27 cellular contexts compared by ENCODE assay signal in the genomic region with DNA sequence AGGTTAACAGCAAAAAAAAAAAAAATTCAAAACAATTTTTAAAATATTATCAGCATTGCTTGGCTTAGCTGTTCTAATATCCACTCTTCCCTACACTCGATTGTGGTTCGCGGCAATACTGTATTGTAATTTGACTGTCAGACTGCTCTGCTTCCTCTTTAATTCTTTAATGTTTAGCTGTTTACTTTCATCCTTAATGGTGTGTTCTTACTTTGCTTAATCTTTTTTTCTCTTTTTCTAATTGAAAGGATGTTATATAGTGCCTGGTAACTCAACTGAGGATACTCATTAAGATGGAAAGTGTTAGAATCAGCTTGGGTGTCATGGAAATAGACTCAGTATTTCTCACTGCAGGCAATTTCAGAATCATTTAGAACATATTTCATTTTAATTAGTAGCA. TPM values are rescaled to one million over a fixed set of nuclear protein-coding genes. Genes with fewer than 3 reads are reported as not detected.
DNase-seq lines count a peak whose midpoint lies in the region; ATAC-seq, FAIRE-seq and TF ChIP-seq lines count a peak whose summit lies in the region.
"Had no signal": no experiment of that assay in that cellular context is flagged by ENCODE, and none has a peak within 500 bp of the region (broad histone marks: within the 10 kb centered on the region; RNA-seq: fewer than 3 reads in every experiment).

No MANE protein-coding gene starts in this region.

- H3K9me3 ChIP-seq in astrocyte (ENCODE audit: insufficient read depth, low read depth, low read length) (no peaks in the 10 kb centered on the region), hepatocyte (ENCODE audit: low read depth) (no peaks in the 10 kb centered on the region), HepG2 (ENCODE audit: low read length) (no peaks in the 10 kb centered on the region)
- H3K9me3 ChIP-seq: BLaER1 treated with 17β-estradiol and CSF1 and Interleukin-3, amounts not matched to agents 10 nM and 100 nM had no signal

- CTCF ChIA-PET in HepG2 (lab: Yijun Ruan, JAX; ENCODE audit: low intra/inter-chr PET ratio, low total read pairs) = no interaction called here

- H3K27me3 ChIP-seq in GM23338 (ENCODE audit: insufficient read depth) (no peaks in the 10 kb centered on the region), astrocyte (ENCODE audit: insufficient read depth, low read length) (no peaks in the 10 kb centered on the region), hepatocyte (peaks cover 7% of the 10 kb centered on the region), HepG2 (ENCODE audit: control insufficient read depth in 1 of 2, insufficient read depth in 2 of 2, low read length in 2 of 2) (peaks cover 1 to 16% of the 10 kb centered on the region in 2 experiments; a peak in 3 of 5 replicates)

- H4K20me1 ChIP-seq in GM23338 (replicated peaks; ENCODE audit: insufficient read depth) = no peaks in the 10 kb centered on the region
- no peaks in the 10 kb centered on the region for H4K20me1 ChIP-seq in astrocyte (ENCODE audit: insufficient read depth, low read length)
- H4K20me1 ChIP-seq in hepatocyte (ENCODE audit: insufficient read depth, poor library complexity, severe bottlenecking) = no peaks in the 10 kb centered on the region
- H4K20me1 ChIP-seq in HepG2 (ENCODE audit: insufficient read depth, low read length) = no peaks in the 10 kb centered on the region
- H4K20me1 ChIP-seq: BLaER1 treated with 17β-estradiol and CSF1 and Interleukin-3, amounts not matched to agents 10 nM and 100 nM had no signal

- no peak for ATAC-seq in GM23338
- ATAC-seq in HepG2 = no peak
- no peak for ATAC-seq in HG02938 (IDR thresholded peaks at IDR 0.05; ENCODE audit: unreplicated experiment)
- ATAC-seq in GM21390 (IDR thresholded peaks at IDR 0.05; ENCODE audit: unreplicated experiment) = no peak
- ATAC-seq: Right ventricle myocardium inferior had no signal

- no peak for DNase-seq in GM23338 (ENCODE audit: low spot score)
- no peak for DNase-seq in astrocyte (ENCODE audit: low read depth)
- DNase-seq in hepatocyte (ENCODE audit: low spot score) = no peak
- peak; percentile 9 for DNase-seq in putamen (ENCODE audit: low spot score)
- no peak for DNase-seq in HepG2 (ENCODE audit: low spot score)
- DNase-seq in stimulated activated CD4-positive, alpha-beta T cell treated with anti-CD3 and anti-CD28 coated beads, Interleukin-1b, Interleukin-23, amount 100 ng/mL, for 48 hours = no peak
- DNase-seq: 8988T; CD4-positive, alpha-beta memory T cell; GOT3; HCEC 1CT; KG1; NCI-H1105; NCI-H146; NCI-H2029; NCI-H226; NCI-H510A treated with DMSO at 0.1 percent for 48 hours; NCI-H774; OCI-M1 had no signal

- no peak for FAIRE-seq in astrocyte (lab: Jason Lieb, UNC)
- no peak for FAIRE-seq in HepG2 (lab: Jason Lieb, UNC)
- FAIRE-seq: GM12892, RCC 7860 had no signal

- no peaks in the 10 kb centered on the region for H3F3A ChIP-seq in GM23338 (replicated peaks; ENCODE audit: low read depth)

- in situ Hi-C loops in HepG2 (cut with HindIII; ENCODE audit: extremely low pct_ligation_motif_present, low pct_unique_long_range_greater_than_20kb) = no loop called here

- no peak for TF ChIP-seq CTCF in GM23338 (conservative IDR thresholded peaks at IDR 0.05; ENCODE audit: low read depth in 2 of 2)
- no peak for TF ChIP-seq CTCF in astrocyte (IDR thresholded peaks at IDR 0.05; ENCODE audit: insufficient read depth, low read depth, low read length)
- no peak for TF ChIP-seq CTCF in hepatocyte (IDR thresholded peaks at IDR 0.05; ENCODE audit: poor library complexity)
- TF ChIP-seq CTCF in HepG2 (CRISPR knock-in tag; IDR thresholded peaks at IDR 0.05) = no peak

- H3K36me3 Mint-ChIP-seq in GM23338 (ENCODE audit: low read depth) (no peaks in the 10 kb centered on the region), astrocyte (ENCODE audit: low read depth, unreplicated experiment) (no peaks in the 10 kb centered on the region)
- H3K36me3 Mint-ChIP-seq: CD4-positive, alpha-beta memory T cell had no signal

- no peaks in the 10 kb centered on the region for H3K9me2 ChIP-seq in GM23338 (ENCODE audit: insufficient read depth)
- H3K9me2 ChIP-seq in hepatocyte (replicated peaks; ENCODE audit: insufficient read depth) = no peaks in the 10 kb centered on the region

- no peak for TF ChIP-seq POLR2A in HepG2 (IDR thresholded peaks at IDR 0.05; ENCODE audit: insufficient read depth in 1 of 2, low read depth in 2 of 2, low read length in 2 of 2)

- peaks cover 13% of the 10 kb centered on the region for H3K27me3 Mint-ChIP-seq in GM23338 (ENCODE audit: insufficient read depth, low read depth, poor library complexity)
- H3K27me3 Mint-ChIP-seq in astrocyte (ENCODE audit: low read depth, unreplicated experiment) = no peaks in the 10 kb centered on the region

- H3K36me3 ChIP-seq in GM23338 (ENCODE audit: insufficient read depth) = no peaks in the 10 kb centered on the region
- no peaks in the 10 kb centered on the region for H3K36me3 ChIP-seq in astrocyte (ENCODE audit: insufficient read depth, low read length)
- no peaks in the 10 kb centered on the region for H3K36me3 ChIP-seq in hepatocyte (replicated peaks; ENCODE audit: insufficient read depth, low read depth)
- H3K36me3 ChIP-seq in HepG2 (replicated peaks in 1 of 2; ENCODE audit: control insufficient read depth in 1 of 2, insufficient read depth in 2 of 2, low read length in 2 of 2) = no peaks in the 10 kb centered on the region
- H3K36me3 ChIP-seq: BLaER1 treated with 17β-estradiol and CSF1 and Interleukin-3, amounts not matched to agents 10 nM and 100 nM had no signal

- intact Hi-C loops in HepG2 (cut with micrococcal nuclease; ENCODE audit: unreplicated experiment) = no loop called here

- TF ChIP-seq EP300 in HepG2 (IDR thresholded peaks at IDR 0.05; ENCODE audit: low read depth in 2 of 2, low read length in 2 of 2) (no peak), HepG2 (CRISPR knock-in tag; IDR thresholded peaks at IDR 0.05; ENCODE audit: borderline replicate concordance) (no peak)

- H2AFZ ChIP-seq in GM23338 (no peak overlapping the region), astrocyte (ENCODE audit: low read depth, low read length) (no peak overlapping the region), hepatocyte (no peak overlapping the region), HepG2 (ENCODE audit: low read length) (no peak overlapping the region)

- no peak overlapping the region for H3K4me3 ChIP-seq in GM23338
- peak overlapping the region; percentile 67 for H3K4me3 ChIP-seq in astrocyte (ENCODE audit: insufficient read depth, low read depth, low read length)
- no peak overlapping the region for H3K4me3 ChIP-seq in hepatocyte
- H3K4me3 ChIP-seq in HepG2 (replicated peaks in 1 of 3; ENCODE audit: insufficient read depth in 1 of 3, low read depth in 2 of 3, low read length in 3 of 3) = no peak overlapping the region
- H3K4me3 ChIP-seq: BLaER1 treated with 17β-estradiol and CSF1 and Interleukin-3, amounts not matched to agents 10 nM and 100 nM had no signal

- no peaks in the 10 kb centered on the region for H3K9me3 Mint-ChIP-seq in GM23338
- no peaks in the 10 kb centered on the region for H3K9me3 Mint-ChIP-seq in astrocyte (ENCODE audit: unreplicated experiment)

- 77% methylated on average over 3 of the region's 3 CpGs for WGBS in hepatocyte (ENCODE audit: low lambda C conversion rate, missing lambda C conversion rate)
- WGBS in HepG2 (ENCODE audit: low lambda C conversion rate) = 59% methylated on average over 3 of the region's 3 CpGs

- peaks cover 51% of the 10 kb centered on the region for H3K4me1 ChIP-seq in GM23338 (ENCODE audit: insufficient read depth)
- peaks cover 37% of the 10 kb centered on the region for H3K4me1 ChIP-seq in astrocyte (ENCODE audit: insufficient read depth, low read length)
- peaks cover 13% of the 10 kb centered on the region for H3K4me1 ChIP-seq in hepatocyte (ENCODE audit: insufficient read depth)
- H3K4me1 ChIP-seq in HepG2 (ENCODE audit: insufficient read depth, low read length) = no peaks in the 10 kb centered on the region
- H3K4me1 ChIP-seq: BLaER1 treated with 17β-estradiol and CSF1 and Interleukin-3, amounts not matched to agents 10 nM and 100 nM had no signal

- H3K4me2 ChIP-seq in GM23338 (peak overlapping the region; percentile 27; the same call in 1 of the 2 replicates), astrocyte (ENCODE audit: low read length) (peak overlapping the region; percentile 91), hepatocyte (peak overlapping the region; percentile 71), HepG2 (ENCODE audit: low read depth, low read length) (no peak overlapping the region)
- H3K4me2 ChIP-seq: BLaER1 treated with 17β-estradiol and CSF1 and Interleukin-3, amounts not matched to agents 10 nM and 100 nM had no signal

- POLR2A ChIA-PET in HepG2 (lab: Yijun Ruan, JAX) = no interaction called here

- H3K79me2 ChIP-seq in GM23338 (replicated peaks; ENCODE audit: insufficient read depth) (no peaks in the 10 kb centered on the region), astrocyte (ENCODE audit: insufficient read depth, low read length) (peaks cover 20% of the 10 kb centered on the region), hepatocyte (no peaks in the 10 kb centered on the region), HepG2 (ENCODE audit: insufficient read depth, low read length) (no peaks in the 10 kb centered on the region)

- BruUV-seq in HepG2 (replicated peaks; lab: Mats Ljungman, UMichigan) = no TSS peak

- H3K27ac ChIP-seq in GM23338 (ENCODE audit: low read depth) (no peak overlapping the region), astrocyte (ENCODE audit: low read depth, low read length) (peak overlapping the region; percentile 98), hepatocyte (no peak overlapping the region), HepG2 (ENCODE audit: extremely low read length, insufficient read depth, low read length) (no peak overlapping the region)
- H3K27ac ChIP-seq: BLaER1 treated with 17β-estradiol and CSF1 and Interleukin-3, amounts not matched to agents 10 nM and 100 nM; HL-60 had no signal

- H3K27ac Mint-ChIP-seq in GM23338 (no peak overlapping the region; the same call in 1 of the 2 replicates), astrocyte (ENCODE audit: unreplicated experiment) (peak overlapping the region; percentile 95)
- H3K27ac Mint-ChIP-seq: CD4-positive, alpha-beta memory T cell had no signal

- H3K4me3 Mint-ChIP-seq in GM23338 = no peak overlapping the region
- H3K4me3 Mint-ChIP-seq in astrocyte (ENCODE audit: unreplicated experiment) = peak overlapping the region; percentile 93
- H3K4me3 Mint-ChIP-seq: CD4-positive, alpha-beta memory T cell had no signal

- H3K9ac ChIP-seq in astrocyte (ENCODE audit: low read length) = peak overlapping the region; percentile 85
- no peak overlapping the region for H3K9ac ChIP-seq in HepG2 (ENCODE audit: insufficient read depth, low read depth, low read length)
- H3K9ac ChIP-seq: BLaER1 treated with 17β-estradiol and CSF1 and Interleukin-3, amounts not matched to agents 10 nM and 100 nM had no signal

- TF ChIP-seq RAD21 in HepG2 (CRISPR knock-in tag; IDR thresholded peaks at IDR 0.05) = no peak

- H3K4me1 Mint-ChIP-seq in GM23338 = peaks cover 53% of the 10 kb centered on the region
- peaks cover 68% of the 10 kb centered on the region for H3K4me1 Mint-ChIP-seq in astrocyte (ENCODE audit: low read depth, unreplicated experiment)
- H3K4me1 Mint-ChIP-seq: CD4-positive, alpha-beta memory T cell had no signal

RNA-seq across cellular contexts. Expression of a gene that starts 2.0 kb away (rescaled TPM):
- total RNA-seq in GM23338 (2014; rRNA removed; shearing (Covaris generic)) = 2.6 and 8.7 TPM in 2 replicates
- polyA plus RNA-seq in GM23338 (2016; fragmentation: Nextera tagmentation; extraction: Ambion mirVana) = 0.89 and 1.7 TPM in 2 replicates
- total RNA-seq in astrocyte = 41.3 and 42.8 TPM in 2 replicates
- 2.3 and 2.6 TPM in 2 replicates for total RNA-seq in hepatocyte
- polyA plus RNA-seq in hepatocyte = 1.5 and 1.6 TPM in 2 replicates
- total RNA-seq in HepG2 (2016; rRNA removed; fragmentation: Illumina TruSeq; extraction: Trizol) = not detected in 2 replicates
- not detected in 2 replicates for total RNA-seq in HepG2 (2016; cell fraction: cytosol; rRNA removed; fragmentation: Illumina TruSeq; extraction: Trizol; ENCODE audit: low read depth)
- 0.04 TPM in 1 of 2 replicates, not detected in the other for total RNA-seq in HepG2 (2016; cell fraction: insoluble cytoplasmic fraction; rRNA removed; fragmentation: Illumina TruSeq; extraction: Trizol)
- total RNA-seq in HepG2 (2016; cell fraction: membrane; rRNA removed; fragmentation: Illumina TruSeq; extraction: Trizol) = not detected in 2 replicates
- total RNA-seq in HepG2 (2016; cell fraction: nucleus; rRNA removed; fragmentation: Illumina TruSeq; extraction: Trizol) = not detected in 2 replicates
- polyA plus RNA-seq in HepG2 (2011; rRNA removed) = 0.13 TPM in 1 of 2 replicates, not detected in the other
- 0.03 TPM in 1 of 2 replicates, not detected in the other for polyA plus RNA-seq in HepG2 (2011; cell fraction: cytosol; rRNA removed)
- polyA plus RNA-seq in HepG2 (2011; cell fraction: nucleus; rRNA removed) = 0.05 TPM in 1 of 2 replicates, not detected in the other
- not detected in 2 replicates for polyA plus RNA-seq in HepG2 (2012)
- not detected in 2 replicates for polyA plus RNA-seq in HepG2 (2016; cell fraction: cytosol; fragmentation: Illumina TruSeq; extraction: Trizol; ENCODE audit: low read depth)
- not detected in 2 replicates for polyA plus RNA-seq in HepG2 (2016; cell fraction: insoluble cytoplasmic fraction; fragmentation: Illumina TruSeq; extraction: Trizol; ENCODE audit: low read depth)
- polyA plus RNA-seq in HepG2 (2016; cell fraction: membrane; fragmentation: Illumina TruSeq; extraction: Trizol; ENCODE audit: low read depth) = not detected in 2 replicates
- polyA plus RNA-seq in HepG2 (2016; cell fraction: nucleus; fragmentation: Illumina TruSeq; extraction: Trizol; ENCODE audit: insufficient read depth, low read depth) = not detected in 2 replicates
- not detected in 2 replicates for polyA minus RNA-seq in HepG2 (2011; rRNA and poly(A)+ RNA removed; ENCODE audit: low replicate concordance)
- not detected in 2 replicates for polyA minus RNA-seq in HepG2 (2011; cell fraction: cytosol; rRNA and poly(A)+ RNA removed)
- polyA minus RNA-seq in HepG2 (2011; cell fraction: nucleus; rRNA and poly(A)+ RNA removed) = not detected in 2 replicates
- total RNA-seq: CD4-positive, alpha-beta memory T cell; G401; HT-29 had no signal
- polyA plus RNA-seq: CD4-positive, alpha-beta memory T cell had no signal
